ENCODE assay signal across 8 cellular contexts in genomic region chr6:146857180-146857959, GRCh38.
A peak's percentile ranks its signal among the peaks of the same experiment; 100 is the strongest.
DNase-seq lines count a peak whose midpoint lies in the region; ATAC-seq and TF ChIP-seq lines count a peak whose summit lies in the region.

No MANE protein-coding gene starts in this region.

- no peaks in the 10 kb centered on the region for H3K36me3 Mint-ChIP-seq in activated T-helper 17 cell treated with anti-CD3 and anti-CD28 coated beads, Interleukin-2, amount 50 U/mL, for 72 hours (ENCODE audit: low read depth)
- H3K36me3 Mint-ChIP-seq in nephron (ENCODE audit: low read depth), result no peaks in the 10 kb centered on the region

- peak; percentile 81 to 99 (median 96) for TF ChIP-seq CTCF in Peyer's patch (IDR thresholded peaks at IDR 0.05)
- TF ChIP-seq CTCF in nephron (IDR thresholded peaks at IDR 0.05; ENCODE audit: unreplicated experiment in 3 of 3), result peak; percentile 98 to 99 (median 99)

- peaks cover 8% of the 10 kb centered on the region for H3K4me1 ChIP-seq in Karpas-422 (ENCODE audit: low read length)
- peaks cover 0 to 5% (median 0%) of the 10 kb centered on the region in 4 donors for H3K4me1 ChIP-seq in Peyer's patch

- peaks cover 2% of the 10 kb centered on the region for H3K4me1 Mint-ChIP-seq in activated T-helper 17 cell treated with anti-CD3 and anti-CD28 coated beads, Interleukin-2, amount 50 U/mL, for 72 hours
- peaks cover 22% of the 10 kb centered on the region for H3K4me1 Mint-ChIP-seq in nephron

- H3K9ac ChIP-seq in Karpas-422 (ENCODE audit: low read length), result peak overlapping the region; percentile 68

- peaks cover 3% of the 10 kb centered on the region for H3K27me3 Mint-ChIP-seq in activated T-helper 17 cell treated with anti-CD3 and anti-CD28 coated beads, Interleukin-2, amount 50 U/mL, for 72 hours
- peaks cover 16% of the 10 kb centered on the region for H3K27me3 Mint-ChIP-seq in nephron (ENCODE audit: low read depth)

- H3K36me3 ChIP-seq in Karpas-422 (ENCODE audit: insufficient read depth, low read length), result no peaks in the 10 kb centered on the region
- H3K36me3 ChIP-seq in Peyer's patch, result no peaks in the 10 kb centered on the region

- no peak for TF ChIP-seq POLR2A in Peyer's patch (IDR thresholded peaks at IDR 0.05)

- H3K4me2 ChIP-seq in Karpas-422 (ENCODE audit: low read depth, low read length, poor library complexity, severe bottlenecking), result peak overlapping the region; percentile 71

- no peak overlapping the region for H3K27ac Mint-ChIP-seq in activated T-helper 17 cell treated with anti-CD3 and anti-CD28 coated beads, Interleukin-2, amount 50 U/mL, for 72 hours
- H3K27ac Mint-ChIP-seq in nephron, result peak overlapping the region in 2 of 3 experiments; percentile 57 to 59

- no peaks in the 10 kb centered on the region for H3K79me2 ChIP-seq in Karpas-422 (ENCODE audit: low read length)

- H3K27ac ChIP-seq in Karpas-422 (ENCODE audit: low read length), result no peak overlapping the region
- H3K27ac ChIP-seq in Peyer's patch, result peak overlapping the region in 3 of 4 donors; percentile 23 to 57 (median 48)

- H3K27me3 ChIP-seq in Karpas-422 (ENCODE audit: low read length), result no peaks in the 10 kb centered on the region
- no peaks in the 10 kb centered on the region for H3K27me3 ChIP-seq in Peyer's patch

- no peaks in the 10 kb centered on the region for H3K9me3 ChIP-seq in Karpas-422 (ENCODE audit: low read length)
- no peaks in the 10 kb centered on the region for H3K9me3 ChIP-seq in Peyer's patch

- DNase-seq in EH (ENCODE audit: low read depth) (peak; percentile 87), GOT3 (lab: John Stamatoyannopoulos, UW) (peak; percentile 29), Karpas-422 (peak; percentile 93), Peyer's patch (peak; percentile 55 to 89 (median 82)), fibroblast of the conjunctiva (ENCODE audit: low read depth) (peak; percentile 80)
- peak; percentile 84 for DNase-seq in stimulated activated naive CD8-positive, alpha-beta T cell treated with anti-CD3 and anti-CD28 coated beads, Interleukin-15, Interleukin-2, amounts not matched to agents 100 U/mL and 50 U/mL, for 24 hours

- H3K9me2 ChIP-seq in Karpas-422 (replicated peaks; ENCODE audit: insufficient read depth, low read length), result no peaks in the 10 kb centered on the region

- no peaks in the 10 kb centered on the region for H4K20me1 ChIP-seq in Karpas-422 (ENCODE audit: insufficient read depth, low read depth, low read length)

- peak overlapping the region; percentile 44 for H3K4me3 Mint-ChIP-seq in activated T-helper 17 cell treated with anti-CD3 and anti-CD28 coated beads, Interleukin-2, amount 50 U/mL, for 72 hours
- H3K4me3 Mint-ChIP-seq in nephron, result peak overlapping the region; percentile 76 to 83 (median 83)

- H3K4me3 ChIP-seq in Karpas-422 (ENCODE audit: low read length) (peak overlapping the region; percentile 63), Peyer's patch (peak overlapping the region; percentile 6 to 32 (median 21))

- H2AFZ ChIP-seq in Karpas-422 (ENCODE audit: low read length), result peak overlapping the region; percentile 90

- no peaks in the 10 kb centered on the region for H3K9me3 Mint-ChIP-seq in activated T-helper 17 cell treated with anti-CD3 and anti-CD28 coated beads, Interleukin-2, amount 50 U/mL, for 72 hours
- no peaks in the 10 kb centered on the region for H3K9me3 Mint-ChIP-seq in nephron

- peak; percentile 81 for ATAC-seq in activated T-helper 17 cell treated with anti-CD3 and anti-CD28 coated beads, Interleukin-2, amount 50 U/mL, for 72 hours (replicated peaks)
- peak; percentile 67 for ATAC-seq in stimulated activated naive CD8-positive, alpha-beta T cell treated with anti-CD3 and anti-CD28 coated beads, Interleukin-15, Interleukin-2, amounts not matched to agents 100 U/mL and 50 U/mL, for 24 hours

Comparison
In these comparisons a context has a peak if more than half of its experiments do, and no peak if none do; other contexts are left out.
1. DNase-seq: peak in every context shown above with its lines; median percentile 93 in Karpas-422; 87 in EH; 84 in stimulated activated naive CD8-positive, alpha-beta T cell treated with anti-CD3 and anti-CD28 coated beads, Interleukin-15, Interleukin-2, amounts not matched to agents 100 U/mL and 50 U/mL, for 24 hours; 82 in Peyer's patch; 80 in fibroblast of the conjunctiva; 29 in GOT3.